In genomic region chrX:104075778-104076445, GRCh38 we compare ENCODE assay signal across 7 cellular contexts. TPM values are rescaled to one million over a fixed set of nuclear protein-coding genes. Genes with fewer than 3 reads are reported as not detected.
DNase-seq lines count a peak whose midpoint lies in the region; ATAC-seq and TF ChIP-seq lines count a peak whose summit lies in the region.
"Not testable (repeated sequence)": the region's sequence is repeated elsewhere in the genome, so short reads cannot be mapped to it uniquely, and the experiment has no call there.

TSS of gene TMSB15C (minus strand) at chrX:104076236.

- CTCF ChIA-PET in T-cell (lab: Charles Lee) = not testable (repeated sequence)

- DNase-seq in T-cell; foreskin keratinocyte; naive thymus-derived CD8-positive, alpha-beta T cell: not testable (repeated sequence)

- not testable (repeated sequence) for H3K4me3 Mint-ChIP-seq in T-cell; naive thymus-derived CD8-positive, alpha-beta T cell

- H3K36me3 Mint-ChIP-seq in T-cell; naive thymus-derived CD8-positive, alpha-beta T cell: not testable (repeated sequence)

- H3K4me1 Mint-ChIP-seq in T-cell; naive thymus-derived CD8-positive, alpha-beta T cell: not testable (repeated sequence)

- POLR2A ChIA-PET in T-cell (lab: Charles Lee); naive thymus-derived CD8-positive, alpha-beta T cell (lab: Charles Lee): not testable (repeated sequence)

- H3K9me3 Mint-ChIP-seq in T-cell; naive thymus-derived CD8-positive, alpha-beta T cell: not testable (repeated sequence)

- not testable (repeated sequence) for H3K27me3 Mint-ChIP-seq in T-cell; naive thymus-derived CD8-positive, alpha-beta T cell

- not testable (repeated sequence) for H3K4me1 ChIP-seq in foreskin keratinocyte

- not testable (repeated sequence) for H3K27ac ChIP-seq in foreskin keratinocyte

- TF ChIP-seq CTCF in foreskin keratinocyte (conservative IDR thresholded peaks at IDR 0.05) = not testable (repeated sequence)

- H3K27me3 ChIP-seq in foreskin keratinocyte = not testable (repeated sequence)

- ATAC-seq in GM18873 (IDR thresholded peaks at IDR 0.05; ENCODE audit: low FRiP score, unreplicated experiment) (peak; percentile 97), GM21423 (IDR thresholded peaks at IDR 0.05; ENCODE audit: unreplicated experiment) (peak; percentile 99), HG02798 (IDR thresholded peaks at IDR 0.05; ENCODE audit: poor library complexity, unreplicated experiment) (peak; percentile 90), HG03175 (IDR thresholded peaks at IDR 0.05; ENCODE audit: unreplicated experiment) (peak; percentile 99), T-cell (replicated peaks in 1 of 4) (peak; percentile 96 to 99 (median 98)), foreskin keratinocyte (peak; percentile 97)
- peak; percentile 99 for ATAC-seq in naive thymus-derived CD8-positive, alpha-beta T cell

- H3K27ac Mint-ChIP-seq in T-cell; naive thymus-derived CD8-positive, alpha-beta T cell: not testable (repeated sequence)

RNA-seq across cellular contexts. Expression of gene TMSB15C, which starts in this region (rescaled TPM):
- total RNA-seq in T-cell (1 to 10 TPM; 2.1 to 3.5 (median 2.7) TPM), foreskin keratinocyte (1.1 and 1.8 TPM in 2 replicates)
- 0.62 and 0.75 TPM in 2 replicates for polyA plus RNA-seq in foreskin keratinocyte
- total RNA-seq in naive thymus-derived CD8-positive, alpha-beta T cell = 1 to 10 TPM; 5.3 to 5.4 TPM
- under 1 TPM; 0.86 to 0.99 (median 0.94) TPM for polyA plus RNA-seq in naive thymus-derived CD8-positive, alpha-beta T cell
